Comparison of ENCODE assay signal across 1 cellular context in genomic region chr22:41528938-41529561, GRCh38.
TF ChIP-seq lines count a peak whose summit lies in the region.

No MANE protein-coding gene starts in this region.

TF ChIP-seq in GM23338, 12 proteins besides CTCF, POLR2A, EP300 and RAD21 (continued from another document):
- no peak for TF ChIP-seq REST (IDR thresholded peaks at IDR 0.05; ENCODE audit: unreplicated experiment)
